ENCODE assay signal across 20 cellular contexts in the genomic region with DNA sequence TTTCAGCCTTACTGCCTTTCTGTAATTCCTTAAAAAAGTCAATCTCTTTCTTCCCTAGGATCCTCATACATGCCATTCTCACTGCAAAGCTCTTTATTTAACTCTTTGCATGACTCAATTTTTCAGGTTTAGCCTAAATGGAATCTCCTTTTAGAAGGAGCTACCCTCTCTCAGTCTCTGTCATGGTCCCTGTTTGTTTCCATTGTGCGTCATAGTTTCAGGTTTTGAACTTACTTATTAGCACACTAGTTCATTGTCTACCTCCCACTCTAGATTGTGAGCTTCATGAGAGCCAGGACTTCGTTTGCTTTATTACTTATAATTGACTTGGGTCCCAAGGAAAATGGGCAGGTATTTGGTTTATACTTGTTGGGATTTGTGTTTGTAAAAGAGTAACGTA.
DNase-seq lines count a peak whose midpoint lies in the region; ATAC-seq and TF ChIP-seq lines count a peak whose summit lies in the region.
"Had no signal": no experiment of that assay in that cellular context is flagged by ENCODE, and none has a peak within 500 bp of the region (broad histone marks: within the 10 kb centered on the region; RNA-seq: fewer than 3 reads in every experiment).

No MANE protein-coding gene starts in this region.

- ATAC-seq in GM18511 (IDR thresholded peaks at IDR 0.05; ENCODE audit: unreplicated experiment) = peak; percentile 51
- ATAC-seq in GM18868 (IDR thresholded peaks at IDR 0.05; ENCODE audit: unreplicated experiment) = peak; percentile 85
- ATAC-seq in HG02759 (IDR thresholded peaks at IDR 0.05; ENCODE audit: unreplicated experiment) = peak; percentile 49
- ATAC-seq in HG03558 (IDR thresholded peaks at IDR 0.05; ENCODE audit: extremely low read depth, unreplicated experiment) = peak; percentile 61
- no peak for ATAC-seq in foreskin keratinocyte

- no peaks in the 10 kb centered on the region for H3K4me1 ChIP-seq in foreskin keratinocyte
- H3K4me1 ChIP-seq: BLaER1, Caco-2 had no signal

- no peaks in the 10 kb centered on the region for H3K27me3 ChIP-seq in foreskin keratinocyte
- H3K27me3 ChIP-seq: BLaER1 had no signal

- DNase-seq in NCI-H187 (lab: John Stamatoyannopoulos, UW) (no peak), NCI-H2171 (lab: John Stamatoyannopoulos, UW) (no peak), foreskin keratinocyte (no peak)
- no peak for DNase-seq in activated T-cell treated with anti-CD3 and anti-CD28 coated beads, Interleukin-2, amount 50 U/mL, for 48 hours
- DNase-seq: 8988T; AML-193; Caco-2; CD8-positive, alpha-beta memory T cell; DND-41; GDM1; GOT3; H9; IMR-90; Kasumi-1; KBM-7 had no signal

- no peak for TF ChIP-seq CTCF in foreskin keratinocyte (conservative IDR thresholded peaks at IDR 0.05)

- no peak overlapping the region for H3K27ac ChIP-seq in foreskin keratinocyte
- H3K27ac ChIP-seq: BLaER1 had no signal
